Comparison of ENCODE assay signal across 8 cellular contexts in the genomic region with DNA sequence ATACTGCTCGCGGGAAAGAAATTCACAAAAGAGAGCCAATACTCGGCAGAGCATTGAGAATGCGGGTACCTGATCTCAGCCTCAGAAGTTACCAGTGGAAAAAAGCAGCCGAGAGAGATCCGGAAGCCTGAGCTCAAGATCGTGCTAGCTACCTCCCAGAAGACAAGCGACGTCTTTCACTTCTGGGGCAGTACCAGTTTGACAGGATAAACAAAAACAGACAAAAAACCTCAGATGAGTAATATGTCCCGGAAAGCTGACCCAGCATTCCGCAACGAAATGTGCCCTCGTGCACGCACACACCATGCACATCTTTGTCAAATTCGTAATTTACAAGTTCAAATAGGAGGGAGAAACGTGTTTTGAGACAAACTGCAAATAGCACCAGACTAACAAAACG.
A peak's percentile ranks its signal among the peaks of the same experiment; 100 is the strongest.
DNase-seq lines count a peak whose midpoint lies in the region; ATAC-seq and TF ChIP-seq lines count a peak whose summit lies in the region.
"Not testable (repeated sequence)": the region's sequence is repeated elsewhere in the genome, so short reads cannot be mapped to it uniquely, and the experiment has no call there.

No MANE protein-coding gene starts in this region.

- H3K4me1 ChIP-seq in A673 (ENCODE audit: insufficient read depth, low read length, poor library complexity, severe bottlenecking); esophagus muscularis mucosa: not testable (repeated sequence)

- H3K27me3 Mint-ChIP-seq in activated CD8-positive, alpha-beta memory T cell treated with anti-CD3 and anti-CD28 coated beads, Interleukin-2, amount 10 ng/mL, durations not matched to agents 7 days and 5 days; nephron (ENCODE audit: low read depth): not testable (repeated sequence)

- not testable (repeated sequence) for TF ChIP-seq CTCF in A673 (conservative IDR thresholded peaks at IDR 0.05; ENCODE audit: low read depth, low read length); esophagus muscularis mucosa (IDR thresholded peaks at IDR 0.05); nephron (IDR thresholded peaks at IDR 0.05; ENCODE audit: unreplicated experiment in 3 of 3)

- CTCF ChIA-PET in A673 (lab: Charles Lee); activated CD8-positive, alpha-beta memory T cell treated with anti-CD3 and anti-CD28 coated beads, Interleukin-2, amount 10 ng/mL, durations not matched to agents 7 days and 5 days (lab: Charles Lee): not testable (repeated sequence)

- H3K27ac Mint-ChIP-seq in activated CD8-positive, alpha-beta memory T cell treated with anti-CD3 and anti-CD28 coated beads, Interleukin-2, amount 10 ng/mL, durations not matched to agents 7 days and 5 days; nephron: not testable (repeated sequence)

- POLR2A ChIA-PET in A673 (lab: Charles Lee; ENCODE audit: low non-redundant PET), result not testable (repeated sequence)

- H3K4me3 ChIP-seq in A673 (ENCODE audit: low read depth, low read length, poor library complexity, severe bottlenecking), result peak overlapping the region; percentile 41
- H3K4me3 ChIP-seq in esophagus muscularis mucosa, result peak overlapping the region in 3 of 4 donors; percentile 47 to 53 (median 48)

- H3K27ac ChIP-seq in A673 (ENCODE audit: low read depth, low read length, poor library complexity, severe bottlenecking), result not testable (repeated sequence)
- peak overlapping the region in 2 of 4 donors; percentile 67 to 75 for H3K27ac ChIP-seq in esophagus muscularis mucosa (replicated peaks in 1 of 4)

- DNase-seq in A673 (ENCODE audit: low spot score); activated CD8-positive, alpha-beta memory T cell treated with anti-CD3 and anti-CD28 coated beads, Interleukin-2, amount 10 ng/mL, durations not matched to agents 7 days and 5 days; esophagus muscularis mucosa (ENCODE audit: extremely low spot score): not testable (repeated sequence)

- not testable (repeated sequence) for H3K9me3 ChIP-seq in A673 (ENCODE audit: low read depth, low read length, poor library complexity, severe bottlenecking); esophagus muscularis mucosa

- not testable (repeated sequence) for TF ChIP-seq EP300 in esophagus muscularis mucosa (IDR thresholded peaks at IDR 0.05)

- BruUV-seq in A673 (replicated peaks; lab: Mats Ljungman, UMichigan), result not testable (repeated sequence)

- not testable (repeated sequence) for H3K4me1 Mint-ChIP-seq in activated CD8-positive, alpha-beta memory T cell treated with anti-CD3 and anti-CD28 coated beads, Interleukin-2, amount 10 ng/mL, durations not matched to agents 7 days and 5 days; nephron

- not testable (repeated sequence) for H3K36me3 ChIP-seq in A673 (ENCODE audit: insufficient read depth, low read length, poor library complexity, severe bottlenecking); esophagus muscularis mucosa

- intact Hi-C loops in A673 (cut with micrococcal nuclease; ENCODE audit: unreplicated experiment); esophagus muscularis mucosa (cut with DNase I): not testable (repeated sequence)

- ATAC-seq in GM18870 (IDR thresholded peaks at IDR 0.05; ENCODE audit: unreplicated experiment) (peak; percentile 39), GM21528 (IDR thresholded peaks at IDR 0.05; ENCODE audit: low FRiP score, unreplicated experiment) (peak; percentile 41), HG02938 (IDR thresholded peaks at IDR 0.05; ENCODE audit: unreplicated experiment) (peak; percentile 30), HG03469 (IDR thresholded peaks at IDR 0.05; ENCODE audit: unreplicated experiment) (peak; percentile 26)
- peak; percentile 46 for ATAC-seq in activated CD8-positive, alpha-beta memory T cell treated with anti-CD3 and anti-CD28 coated beads, Interleukin-2, amount 10 ng/mL, durations not matched to agents 7 days and 5 days

- not testable (repeated sequence) for H3K27me3 ChIP-seq in A673 (replicated peaks; ENCODE audit: insufficient read depth, low read depth, low read length, poor library complexity); esophagus muscularis mucosa

- not testable (repeated sequence) for H3K9me3 Mint-ChIP-seq in activated CD8-positive, alpha-beta memory T cell treated with anti-CD3 and anti-CD28 coated beads, Interleukin-2, amount 10 ng/mL, durations not matched to agents 7 days and 5 days (ENCODE audit: low read depth); nephron

- not testable (repeated sequence) for H3K36me3 Mint-ChIP-seq in activated CD8-positive, alpha-beta memory T cell treated with anti-CD3 and anti-CD28 coated beads, Interleukin-2, amount 10 ng/mL, durations not matched to agents 7 days and 5 days; nephron (ENCODE audit: low read depth)

- peak overlapping the region; percentile 73 for H3K4me3 Mint-ChIP-seq in activated CD8-positive, alpha-beta memory T cell treated with anti-CD3 and anti-CD28 coated beads, Interleukin-2, amount 10 ng/mL, durations not matched to agents 7 days and 5 days
- peak overlapping the region; percentile 82 to 86 (median 85) for H3K4me3 Mint-ChIP-seq in nephron

- WGBS in esophagus muscularis mucosa, result no CpG with 5 or more reads among the region's 17 CpGs

- not testable (repeated sequence) for TF ChIP-seq POLR2A in esophagus muscularis mucosa (IDR thresholded peaks at IDR 0.05; ENCODE audit: low read depth)
